In the genomic region with DNA sequence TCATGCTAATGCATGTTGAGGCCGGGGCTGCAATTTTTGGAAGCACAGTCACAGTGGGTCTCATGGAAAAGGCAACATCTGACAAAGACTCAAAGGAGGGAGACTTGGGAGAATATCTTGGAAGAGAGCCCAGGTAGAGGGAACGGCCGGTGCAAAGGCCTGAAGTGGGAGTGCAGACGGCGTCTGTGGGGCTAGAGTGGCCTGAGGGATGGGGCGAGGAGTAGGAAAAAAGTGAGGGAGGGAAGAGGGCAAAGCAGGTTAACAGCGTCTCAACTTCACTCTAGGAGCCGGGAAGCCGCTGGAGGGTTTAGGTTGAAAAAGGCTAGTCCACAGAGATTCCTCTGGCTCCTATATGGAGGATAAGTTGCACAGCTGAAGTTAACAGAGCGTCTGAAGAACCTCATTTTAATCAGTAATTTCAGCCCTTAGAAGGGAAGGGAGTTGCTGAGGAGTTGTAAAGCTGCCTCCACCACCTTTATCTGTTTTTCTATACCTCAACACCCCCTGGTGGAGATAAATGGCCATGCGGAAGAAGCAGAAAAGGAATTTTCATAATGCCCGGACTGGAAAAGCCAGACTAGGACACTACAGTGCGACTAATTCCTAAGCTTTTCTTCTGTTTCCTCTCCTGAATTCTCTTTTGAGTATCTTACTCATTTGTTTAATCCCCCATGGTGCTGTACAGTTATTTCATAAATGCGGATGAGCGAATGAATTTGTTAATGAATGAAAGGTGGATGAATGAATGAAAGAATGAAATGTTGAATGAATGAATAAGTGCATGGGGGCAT, we compare ENCODE assay signal across 8 cellular contexts.
DNase-seq lines count a peak whose midpoint lies in the region; ATAC-seq and TF ChIP-seq lines count a peak whose summit lies in the region.

No MANE protein-coding gene starts in this region.

- TF ChIP-seq CTCF in DOHH2 (IDR thresholded peaks at IDR 0.05; ENCODE audit: low read depth, low read length, poor library complexity, severe bottlenecking) (peak; percentile 85), SK-N-SH (IDR thresholded peaks at IDR 0.05) (peak; percentile 94)

- H3K36me3 ChIP-seq in DOHH2 (ENCODE audit: control insufficient read depth, low read length) (no peaks in the 10 kb centered on the region), SK-N-SH (replicated peaks in 1 of 2; ENCODE audit: control insufficient read depth in 1 of 2, insufficient read depth in 2 of 2, low read length in 1 of 2) (no peaks in the 10 kb centered on the region)

- POLR2A ChIA-PET in SK-N-SH (lab: Yijun Ruan, JAX), result no interaction called here

- H3K27ac ChIP-seq in DOHH2 (ENCODE audit: low read depth, low read length) (no peak overlapping the region), SK-N-SH (ENCODE audit: low read depth in 2 of 2, low read length in 1 of 2) (no peak overlapping the region)

- in situ Hi-C loops in T47D (cut with HindIII; ENCODE audit: low pct_unique_long_range_greater_than_20kb, low sequenced_read_pairs), result no loop called here

- TF ChIP-seq EP300 in SK-N-SH (IDR thresholded peaks at IDR 0.05; ENCODE audit: borderline replicate concordance in 1 of 2, low read depth in 1 of 2, low read length in 1 of 2), result no peak

- H3K9me2 ChIP-seq in DOHH2 (replicated peaks; ENCODE audit: control insufficient read depth, low read length), result no peaks in the 10 kb centered on the region
- H3K9me2 ChIP-seq in SK-N-SH, result no peaks in the 10 kb centered on the region

- no peak overlapping the region for H3K4me2 ChIP-seq in DOHH2 (ENCODE audit: low read length)
- H3K4me2 ChIP-seq in SK-N-SH, result no peak overlapping the region

- H3K9me3 ChIP-seq in DOHH2 (ENCODE audit: control insufficient read depth, insufficient read depth, low read length) (no peaks in the 10 kb centered on the region), SK-N-SH (no peaks in the 10 kb centered on the region)

- no peaks in the 10 kb centered on the region for H4K20me1 ChIP-seq in DOHH2 (ENCODE audit: control insufficient read depth, insufficient read depth, low read depth, low read length)
- H4K20me1 ChIP-seq in SK-N-SH (ENCODE audit: insufficient read depth), result no peaks in the 10 kb centered on the region

- H3K4me3 ChIP-seq in DOHH2 (ENCODE audit: low read length), result no peak overlapping the region
- H3K4me3 ChIP-seq in SK-N-SH (ENCODE audit: low read depth in 2 of 2, low read length in 1 of 2), result no peak overlapping the region

- H2AFZ ChIP-seq in SK-N-SH (ENCODE audit: low read depth), result no peak overlapping the region; the same call in 1 of the 2 replicates

- no peaks in the 10 kb centered on the region for H3K4me1 ChIP-seq in DOHH2 (ENCODE audit: control insufficient read depth, low read length)
- H3K4me1 ChIP-seq in SK-N-SH (ENCODE audit: control insufficient read depth in 1 of 2, insufficient read depth in 2 of 2, low read depth in 1 of 2, low read length in 1 of 2), result peaks cover 2 to 4% of the 10 kb centered on the region in 2 experiments; a peak in 3 of 4 replicates

- peak; percentile 96 for TF ChIP-seq RAD21 in SK-N-SH (IDR thresholded peaks at IDR 0.05; ENCODE audit: low read length)

- ATAC-seq in GM21717 (IDR thresholded peaks at IDR 0.05; ENCODE audit: unreplicated experiment) (peak; percentile 56), GM19351 (IDR thresholded peaks at IDR 0.05; ENCODE audit: unreplicated experiment) (no peak)

- H3K27me3 ChIP-seq in DOHH2 (ENCODE audit: control insufficient read depth, low read length) (peaks cover 33% of the 10 kb centered on the region), SK-N-SH (ENCODE audit: insufficient read depth) (no peaks in the 10 kb centered on the region)

- no peak overlapping the region for H3K9ac ChIP-seq in SK-N-SH

- no peaks in the 10 kb centered on the region for H3K79me2 ChIP-seq in DOHH2 (ENCODE audit: control insufficient read depth, low read length)
- no peaks in the 10 kb centered on the region for H3K79me2 ChIP-seq in SK-N-SH (ENCODE audit: insufficient read depth)

- H3F3A ChIP-seq in DOHH2 (ENCODE audit: control insufficient read depth, insufficient read depth), result no peaks in the 10 kb centered on the region
- peaks cover 6% of the 10 kb centered on the region for H3F3A ChIP-seq in SK-N-SH (replicated peaks; ENCODE audit: insufficient read depth)

- DNase-seq in NAMALWA (ENCODE audit: low spot score), result peak; percentile 78
- peak; percentile 73 for DNase-seq in SK-N-SH
- peak; percentile 41 to 92 for DNase-seq in T47D (ENCODE audit: low read depth in 1 of 2, low spot score in 1 of 2)
- DNase-seq in iPS-NIHi11 (ENCODE audit: low spot score), result peak; percentile 68
- DNase-seq in stimulated activated CD4-positive, alpha-beta T cell treated with anti-CD3 and anti-CD28 coated beads, Interleukin-12 subunit alpha, Interleukin-12 subunit beta, amount 100 ng/mL, for 48 hours (ENCODE audit: low read depth in 2 of 3, low spot score in 1 of 3), result peak in 2 of 3 donors; percentile 29 to 48

- 35% methylated on average over 15 of the region's 15 CpGs for WGBS in SK-N-SH (ENCODE audit: low lambda C conversion rate)

- CTCF ChIA-PET in SK-N-SH (lab: Yijun Ruan, JAX), result interaction anchor here (0.6 to 5.4 kb wide), 43 partner anchors 11 to 811 kb away, joined by 3 to 41 read pairs (median 4); no protein-coding TSS in a partner anchor

TF ChIP-seq in SK-N-SH, 30 proteins besides CTCF, POLR2A, EP300 and RAD21 (continues in another document):
- TF ChIP-seq NRF1 (IDR thresholded peaks at IDR 0.05; ENCODE audit: low read depth, low read length) (peak; percentile 30; the same call in 1 of the 2 replicates), CHD2 (IDR thresholded peaks at IDR 0.05; ENCODE audit: low read length, partially characterized antibody) (no peak), JUND (IDR thresholded peaks at IDR 0.05) (no peak), FOXM1 (IDR thresholded peaks at IDR 0.05; ENCODE audit: low read depth) (no peak), RXRA (IDR thresholded peaks at IDR 0.05; ENCODE audit: borderline replicate concordance, low read depth) (no peak), IRF3 (IDR thresholded peaks at IDR 0.05; ENCODE audit: low read depth, low read length) (no peak), TEAD4 (IDR thresholded peaks at IDR 0.05; ENCODE audit: borderline replicate concordance, insufficient read depth) (no peak), REST (IDR thresholded peaks at IDR 0.05; ENCODE audit: low read depth, low read length) (no peak), SIN3A (IDR thresholded peaks at IDR 0.05; ENCODE audit: borderline replicate concordance, low read depth, low read length) (no peak), FOSL2 (IDR thresholded peaks at IDR 0.05; ENCODE audit: borderline replicate concordance, low read depth) (no peak), FOXJ3 (CRISPR knock-in tag; IDR thresholded peaks at IDR 0.05) (no peak)
- TF ChIP-seq, protein P1, sequence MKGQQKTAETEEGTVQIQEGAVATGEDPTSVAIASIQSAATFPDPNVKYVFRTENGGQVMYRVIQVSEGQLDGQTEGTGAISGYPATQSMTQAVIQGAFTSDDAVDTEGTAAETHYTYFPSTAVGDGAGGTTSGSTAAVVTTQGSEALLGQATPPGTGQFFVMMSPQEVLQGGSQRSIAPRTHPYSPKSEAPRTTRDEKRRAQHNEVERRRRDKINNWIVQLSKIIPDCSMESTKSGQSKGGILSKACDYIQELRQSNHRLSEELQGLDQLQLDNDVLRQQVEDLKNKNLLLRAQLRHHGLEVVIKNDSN (IDR thresholded peaks at IDR 0.05; ENCODE audit: borderline replicate concordance, low read depth), result no peak
- TF ChIP-seq, protein P2, sequence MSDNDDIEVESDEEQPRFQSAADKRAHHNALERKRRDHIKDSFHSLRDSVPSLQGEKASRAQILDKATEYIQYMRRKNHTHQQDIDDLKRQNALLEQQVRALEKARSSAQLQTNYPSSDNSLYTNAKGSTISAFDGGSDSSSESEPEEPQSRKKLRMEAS (IDR thresholded peaks at IDR 0.05; ENCODE audit: low read depth), result no peak
